In genomic region chr5:91079037-91079436, GRCh38 we compare ENCODE assay signal across 12 cellular contexts.
A peak's percentile ranks its signal among the peaks of the same experiment; 100 is the strongest.
DNase-seq lines count a peak whose midpoint lies in the region; ATAC-seq lines count a peak whose summit lies in the region.
"Had no signal": no experiment of that assay in that cellular context is flagged by ENCODE, and none has a peak within 500 bp of the region (broad histone marks: within the 10 kb centered on the region; RNA-seq: fewer than 3 reads in every experiment).

No MANE protein-coding gene starts in this region.

- no peak overlapping the region for H3K27ac Mint-ChIP-seq in activated T-helper 17 cell treated with anti-CD3 and anti-CD28 coated beads, Interleukin-2, amount 50 U/mL, for 72 hours
- H3K27ac Mint-ChIP-seq: activated CD8-positive, alpha-beta T cell treated with anti-CD3 and anti-CD28 coated beads for 36 hours; stimulated activated effector memory CD8-positive, alpha-beta T cell treated with anti-CD3 and anti-CD28 coated beads, Interleukin-12 subunit alpha, Interleukin-12 subunit beta, amount 100 ng/mL, for 72 hours had no signal

- peaks cover 12% of the 10 kb centered on the region for H3K27me3 Mint-ChIP-seq in activated T-helper 17 cell treated with anti-CD3 and anti-CD28 coated beads, Interleukin-2, amount 50 U/mL, for 72 hours

- H3K36me3 Mint-ChIP-seq in activated T-helper 17 cell treated with anti-CD3 and anti-CD28 coated beads, Interleukin-2, amount 50 U/mL, for 72 hours (ENCODE audit: low read depth): no peaks in the 10 kb centered on the region
- H3K36me3 Mint-ChIP-seq: stimulated activated effector memory CD8-positive, alpha-beta T cell treated with anti-CD3 and anti-CD28 coated beads, Interleukin-12 subunit alpha, Interleukin-12 subunit beta, amount 100 ng/mL, for 72 hours had no signal

- peak; percentile 78 for ATAC-seq in activated T-helper 17 cell treated with anti-CD3 and anti-CD28 coated beads, Interleukin-2, amount 50 U/mL, for 72 hours (replicated peaks)
- no peak for ATAC-seq in HG03095 (IDR thresholded peaks at IDR 0.05; ENCODE audit: unreplicated experiment)
- no peak for ATAC-seq in HG03280 (IDR thresholded peaks at IDR 0.05; ENCODE audit: unreplicated experiment)
- ATAC-seq: activated CD8-positive, alpha-beta T cell treated with anti-CD3 and anti-CD28 coated beads for 36 hours; stimulated activated effector memory CD8-positive, alpha-beta T cell treated with anti-CD3 and anti-CD28 coated beads, Interleukin-12 subunit alpha, Interleukin-12 subunit beta, amount 100 ng/mL, for 72 hours had no signal

- DNase-seq in NCI-H345 (lab: John Stamatoyannopoulos, UW) (peak; percentile 11), NCI-H345 treated with DMSO at 0.1 percent for 48 hours (lab: John Stamatoyannopoulos, UW; ENCODE audit: unreplicated experiment) (no peak), glomerular visceral epithelial cell (ENCODE audit: extremely low spot score) (peak; percentile 79), superior temporal gyrus (ENCODE audit: extremely low spot score) (peak; percentile 57), GDM1 (lab: John Stamatoyannopoulos, UW) (no peak)
- DNase-seq: activated CD8-positive, alpha-beta T cell treated with anti-CD3 and anti-CD28 coated beads for 36 hours; NCI-H1048 had no signal

- H3K4me1 Mint-ChIP-seq in activated T-helper 17 cell treated with anti-CD3 and anti-CD28 coated beads, Interleukin-2, amount 50 U/mL, for 72 hours: no peaks in the 10 kb centered on the region
- H3K4me1 Mint-ChIP-seq: stimulated activated effector memory CD8-positive, alpha-beta T cell treated with anti-CD3 and anti-CD28 coated beads, Interleukin-12 subunit alpha, Interleukin-12 subunit beta, amount 100 ng/mL, for 72 hours had no signal

- H3K4me3 Mint-ChIP-seq in activated T-helper 17 cell treated with anti-CD3 and anti-CD28 coated beads, Interleukin-2, amount 50 U/mL, for 72 hours: no peak overlapping the region
- H3K4me3 Mint-ChIP-seq: activated CD8-positive, alpha-beta T cell treated with anti-CD3 and anti-CD28 coated beads for 36 hours; neural crest cell; stimulated activated effector memory CD8-positive, alpha-beta T cell treated with anti-CD3 and anti-CD28 coated beads, Interleukin-12 subunit alpha, Interleukin-12 subunit beta, amount 100 ng/mL, for 72 hours had no signal

- no peaks in the 10 kb centered on the region for H3K9me3 Mint-ChIP-seq in activated T-helper 17 cell treated with anti-CD3 and anti-CD28 coated beads, Interleukin-2, amount 50 U/mL, for 72 hours
- H3K9me3 Mint-ChIP-seq: activated CD8-positive, alpha-beta T cell treated with anti-CD3 and anti-CD28 coated beads for 36 hours; stimulated activated effector memory CD8-positive, alpha-beta T cell treated with anti-CD3 and anti-CD28 coated beads, Interleukin-12 subunit alpha, Interleukin-12 subunit beta, amount 100 ng/mL, for 72 hours had no signal

Comparison
In these comparisons a context has a peak if more than half of its experiments do, and no peak if none do; other contexts are left out.
1. DNase-seq: peak in NCI-H345 (single experiment), glomerular visceral epithelial cell (single experiment) and superior temporal gyrus (single experiment); none in NCI-H345 treated with DMSO at 0.1 percent for 48 hours (single experiment) and GDM1 (single experiment).